ENCODE assay signal across 11 cellular contexts in genomic region chr1:84508510-84508909, GRCh38.
"Had no signal": no experiment of that assay in that cellular context is flagged by ENCODE, and none has a peak within 500 bp of the region (broad histone marks: within the 10 kb centered on the region; RNA-seq: fewer than 3 reads in every experiment).

No MANE protein-coding gene starts in this region.

- H3K27me3 Mint-ChIP-seq: naive B cell had no signal

- H3K27ac Mint-ChIP-seq: activated naive CD4-positive, alpha-beta T cell treated with anti-CD3 and anti-CD28 coated beads, Interleukin-2, amount 50 U/mL, for 72 hours had no signal

- H3K27ac ChIP-seq: esophagus muscularis mucosa had no signal

- H3K4me3 ChIP-seq: esophagus muscularis mucosa had no signal

- H3K27me3 ChIP-seq: esophagus muscularis mucosa had no signal

- DNase-seq: activated T-cell treated with anti-CD3 and anti-CD28 coated beads, Interleukin-2, amount 50 U/mL, for 48 hours; anterior cingulate cortex; left colon; naive B cell; SIG-M5; stimulated activated CD4-positive, alpha-beta T cell treated with anti-CD3 and anti-CD28 coated beads, Interleukin-2, amount 100 ng/mL, for 48 hours; stimulated activated naive CD4-positive, alpha-beta T cell treated with Interleukin-2 at 50 U/mL for 16 hours; T-helper 9 cell; trophoblast cell had no signal

- ATAC-seq: activated naive CD4-positive, alpha-beta T cell treated with anti-CD3 and anti-CD28 coated beads, Interleukin-2, amount 50 U/mL, for 72 hours; left colon had no signal
